ENCODE assay signal across 25 cellular contexts in the genomic region with DNA sequence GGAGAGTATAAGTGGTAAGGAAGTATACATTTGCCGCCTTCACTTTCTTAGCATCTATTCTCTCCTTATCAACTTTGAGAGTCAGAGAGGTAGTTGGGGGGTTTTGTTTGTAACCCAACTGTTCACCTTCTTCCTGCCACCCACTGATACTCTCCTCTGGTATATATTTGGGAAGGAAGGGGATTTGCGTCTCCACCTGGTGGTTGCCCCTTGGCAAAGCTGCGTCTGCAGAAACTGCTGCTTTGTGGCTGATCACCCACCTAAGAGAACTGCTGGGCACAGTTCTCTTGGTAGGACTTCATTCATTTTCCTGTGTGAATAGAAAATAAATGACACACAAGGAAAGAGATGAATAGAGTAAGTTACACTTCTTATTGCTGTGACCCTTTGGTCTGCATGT.
DNase-seq lines count a peak whose midpoint lies in the region; ATAC-seq and TF ChIP-seq lines count a peak whose summit lies in the region.
"Had no signal": no experiment of that assay in that cellular context is flagged by ENCODE, and none has a peak within 500 bp of the region (broad histone marks: within the 10 kb centered on the region; RNA-seq: fewer than 3 reads in every experiment).

No MANE protein-coding gene starts in this region.

- H4K20me1 ChIP-seq in GM23338 (replicated peaks; ENCODE audit: insufficient read depth) = no peaks in the 10 kb centered on the region

- no peak overlapping the region for H3K4me2 ChIP-seq in GM23338

- DNase-seq in Calu3 (peak; percentile 4), GM23338 (ENCODE audit: low spot score) (peak; percentile 65), Panc1 (ENCODE audit: low read depth, low spot score) (no peak), iPS-NIHi11 (ENCODE audit: low spot score) (peak; percentile 50), C1 segment of cervical spinal cord (lab: John Stamatoyannopoulos, UW) (no peak), heart right ventricle (no peak)
- DNase-seq in activated CD4-positive, alpha-beta T cell treated with anti-CD3 and anti-CD28 coated beads, Interleukin-2, amount 50 U/mL, for 48 hours = no peak
- DNase-seq: activated CD4-positive, alpha-beta T cell treated with anti-CD3 and anti-CD28 coated beads, Interleukin-2, amount 50 U/mL, for 1 hour; activated CD8-positive, alpha-beta memory T cell treated with anti-CD3 and anti-CD28 coated beads, Interleukin-2, amount 50 U/mL, for 4 hours; activated naive CD8-positive, alpha-beta T cell treated with anti-CD3 and anti-CD28 coated beads, Interleukin-2, amount 10 ng/mL, durations not matched to agents 7 days and 5 days; COR-L47; effector memory CD8-positive, alpha-beta T cell; GDM1; GM23248; heart left ventricle; kidney; NCI-H1417; NCI-H2171; NCI-H524 treated with DMSO at 0.1 percent for 48 hours; occipital lobe; SHP77 treated with DMSO at 0.1 percent for 48 hours; stimulated activated CD4-positive, alpha-beta T cell treated with anti-CD3 and anti-CD28 coated beads, Interleukin-12 subunit alpha, Interleukin-12 subunit beta, amount 100 ng/mL, for 4 hours; T-helper 1 cell; trophoblast cell had no signal

- intact Hi-C loops in Calu3 (cut with micrococcal nuclease; ENCODE audit: unreplicated experiment) = loop anchor here (2.0 to 5.0 kb wide), 2 partner anchors 107 to 286 kb away; no protein-coding TSS in a partner anchor
- intact Hi-C loops in Panc1 (cut with micrococcal nuclease; ENCODE audit: unreplicated experiment) = no loop called here
- intact Hi-C loops in heart right ventricle (cut with DNase I) = no loop called here

- H3K79me2 ChIP-seq in GM23338 (replicated peaks; ENCODE audit: insufficient read depth) = no peaks in the 10 kb centered on the region

- 56 to 58% methylated on average over 3 of the region's 3 CpGs for WGBS in heart right ventricle, 2 donors

- in situ Hi-C loops in Panc1 (cut with HindIII; ENCODE audit: low pct_unique_long_range_greater_than_20kb, low sequenced_read_pairs) = no loop called here

- H3K9me3 Mint-ChIP-seq in Calu3 (ENCODE audit: low read depth, unreplicated experiment) (no peaks in the 10 kb centered on the region), GM23338 (no peaks in the 10 kb centered on the region)
- H3K9me3 Mint-ChIP-seq: activated naive CD8-positive, alpha-beta T cell treated with anti-CD3 and anti-CD28 coated beads, Interleukin-2, amount 10 ng/mL, durations not matched to agents 7 days and 5 days; effector memory CD8-positive, alpha-beta T cell had no signal

- POLR2A ChIA-PET in Panc1 (lab: Charles Lee) = no interaction called here

- BruUV-seq in Calu3 (replicated peaks; lab: Mats Ljungman, UMichigan) (no TSS peak), Panc1 (replicated peaks; lab: Mats Ljungman, UMichigan) (no TSS peak)

- H3K9me3 ChIP-seq in Panc1 (ENCODE audit: control insufficient read depth, insufficient read depth, low read depth, low read length) (no peaks in the 10 kb centered on the region), heart right ventricle (peaks cover 0 to under 1% (median 0%) of the 10 kb centered on the region in 11 donors)

- H3K27ac Mint-ChIP-seq in Calu3 (ENCODE audit: unreplicated experiment) (no peak overlapping the region), GM23338 (no peak overlapping the region)
- H3K27ac Mint-ChIP-seq: activated naive CD8-positive, alpha-beta T cell treated with anti-CD3 and anti-CD28 coated beads, Interleukin-2, amount 10 ng/mL, durations not matched to agents 7 days and 5 days; effector memory CD8-positive, alpha-beta T cell had no signal

- H3K27me3 Mint-ChIP-seq in Calu3 (ENCODE audit: unreplicated experiment) = peaks cover under 1% of the 10 kb centered on the region
- H3K27me3 Mint-ChIP-seq in GM23338 (ENCODE audit: insufficient read depth, low read depth, poor library complexity) = no peaks in the 10 kb centered on the region
- H3K27me3 Mint-ChIP-seq: activated naive CD8-positive, alpha-beta T cell treated with anti-CD3 and anti-CD28 coated beads, Interleukin-2, amount 10 ng/mL, durations not matched to agents 7 days and 5 days; effector memory CD8-positive, alpha-beta T cell had no signal

- no peaks in the 10 kb centered on the region for H3K36me3 Mint-ChIP-seq in Calu3 (ENCODE audit: insufficient read depth, unreplicated experiment)
- H3K36me3 Mint-ChIP-seq in GM23338 (ENCODE audit: low read depth) = peaks cover 2% of the 10 kb centered on the region; the same call in 1 of the 3 replicates
- H3K36me3 Mint-ChIP-seq: activated naive CD8-positive, alpha-beta T cell treated with anti-CD3 and anti-CD28 coated beads, Interleukin-2, amount 10 ng/mL, durations not matched to agents 7 days and 5 days had no signal

- H3K4me1 Mint-ChIP-seq in Calu3 (ENCODE audit: low read depth, unreplicated experiment) (no peaks in the 10 kb centered on the region), GM23338 (no peaks in the 10 kb centered on the region)
- H3K4me1 Mint-ChIP-seq: activated naive CD8-positive, alpha-beta T cell treated with anti-CD3 and anti-CD28 coated beads, Interleukin-2, amount 10 ng/mL, durations not matched to agents 7 days and 5 days had no signal

- H3K36me3 ChIP-seq in GM23338 (ENCODE audit: insufficient read depth) = no peaks in the 10 kb centered on the region; the same call in 1 of the 2 replicates
- no peaks in the 10 kb centered on the region for H3K36me3 ChIP-seq in Panc1 (ENCODE audit: control insufficient read depth, insufficient read depth, low read length)
- H3K36me3 ChIP-seq in heart right ventricle = no peaks in the 10 kb centered on the region
- H3K36me3 ChIP-seq: heart left ventricle had no signal

- H3F3A ChIP-seq in GM23338 (replicated peaks; ENCODE audit: low read depth) = no peaks in the 10 kb centered on the region

- H3K27me3 ChIP-seq in GM23338 (ENCODE audit: insufficient read depth) = no peaks in the 10 kb centered on the region
- H3K27me3 ChIP-seq in Panc1 (ENCODE audit: control insufficient read depth, insufficient read depth, low read length) = no peaks in the 10 kb centered on the region
- no peaks in the 10 kb centered on the region for H3K27me3 ChIP-seq in heart right ventricle

- TF ChIP-seq CTCF in Calu3 (IDR thresholded peaks at IDR 0.05; ENCODE audit: unreplicated experiment) (no peak), GM23338 (conservative IDR thresholded peaks at IDR 0.05; ENCODE audit: low read depth in 2 of 2) (peak; percentile 68 to 79), Panc1 (IDR thresholded peaks at IDR 0.05) (peak; percentile 10; the same call in 1 of the 2 replicates), heart right ventricle (IDR thresholded peaks at IDR 0.05) (no peak)

- CTCF ChIA-PET in Calu3 (lab: Charles Lee) (interaction anchor here (0.6 kb wide), 1 partner anchor 286 kb away, joined by 5 read pairs; no protein-coding TSS in a partner anchor), Panc1 (lab: Charles Lee) (no interaction called here)

- no peak overlapping the region for H3K4me3 ChIP-seq in GM23338
- no peak overlapping the region for H3K4me3 ChIP-seq in Panc1 (ENCODE audit: low read depth in 2 of 2, low read length in 2 of 2)
- no peak overlapping the region for H3K4me3 ChIP-seq in heart right ventricle
- H3K4me3 ChIP-seq: GM23248, heart left ventricle had no signal

- H3K27ac ChIP-seq in GM23338 (ENCODE audit: low read depth) = no peak overlapping the region
- no peak overlapping the region for H3K27ac ChIP-seq in Panc1 (ENCODE audit: low read length)
- H3K27ac ChIP-seq in heart right ventricle = no peak overlapping the region
- H3K27ac ChIP-seq: GM23248, heart left ventricle had no signal

- no peak overlapping the region for H2AFZ ChIP-seq in GM23338
- H2AFZ ChIP-seq: GM23248 had no signal

- H3K4me3 Mint-ChIP-seq in Calu3 (ENCODE audit: low read depth, unreplicated experiment) = no peak overlapping the region
- no peak overlapping the region for H3K4me3 Mint-ChIP-seq in GM23338
- H3K4me3 Mint-ChIP-seq: activated naive CD8-positive, alpha-beta T cell treated with anti-CD3 and anti-CD28 coated beads, Interleukin-2, amount 10 ng/mL, durations not matched to agents 7 days and 5 days; effector memory CD8-positive, alpha-beta T cell had no signal

- H3K4me1 ChIP-seq in GM23338 (ENCODE audit: insufficient read depth) (no peaks in the 10 kb centered on the region), Panc1 (ENCODE audit: control insufficient read depth, insufficient read depth, low read length) (no peaks in the 10 kb centered on the region), heart right ventricle (no peaks in the 10 kb centered on the region)
- H3K4me1 ChIP-seq: heart left ventricle had no signal

- ATAC-seq in GM23338 (peak; percentile 82), Panc1 (no peak), heart right ventricle (no peak)
- ATAC-seq: effector memory CD8-positive, alpha-beta T cell; heart left ventricle; HepG2 had no signal

- H3K9me2 ChIP-seq in GM23338 (ENCODE audit: insufficient read depth) = no peaks in the 10 kb centered on the region

TF ChIP-seq in GM23338, 12 proteins besides CTCF, POLR2A, EP300 and RAD21 (continues in another document):
- TF ChIP-seq EZH2phosphoT487 (IDR thresholded peaks at IDR 0.05; ENCODE audit: unreplicated experiment) = no peak
- no peak for TF ChIP-seq NANOG (IDR thresholded peaks at IDR 0.05; ENCODE audit: borderline replicate concordance)

Comparison
In these comparisons a context has a peak if more than half of its experiments do, and no peak if none do; other contexts are left out.
1. DNase-seq: peak in Calu3 (single experiment), GM23338 (single experiment) and iPS-NIHi11 (single experiment); none in Panc1 (single experiment), C1 segment of cervical spinal cord (0 of 14), activated CD4-positive, alpha-beta T cell treated with anti-CD3 and anti-CD28 coated beads, Interleukin-2, amount 50 U/mL, for 48 hours (0 of 2) and heart right ventricle (0 of 2).
2. CTCF ChIP-seq: peak in GM23338 (2 of 2) and Panc1 (single experiment); none in Calu3 (single experiment) and heart right ventricle (0 of 9).